27 cellular contexts compared by ENCODE assay signal in genomic region chr7:157840913-157841756, GRCh38.
A peak's percentile ranks its signal among the peaks of the same experiment; 100 is the strongest.
DNase-seq lines count a peak whose midpoint lies in the region; ATAC-seq, FAIRE-seq and TF ChIP-seq lines count a peak whose summit lies in the region.
"Had no signal": no experiment of that assay in that cellular context is flagged by ENCODE, and none has a peak within 500 bp of the region (broad histone marks: within the 10 kb centered on the region; RNA-seq: fewer than 3 reads in every experiment).

No MANE protein-coding gene starts in this region.

- DNase-seq in HepG2 (ENCODE audit: low spot score) (no peak), right lobe of liver (no peak), astrocyte of the hippocampus (ENCODE audit: low read depth, low spot score) (peak; percentile 54), neural crest cell (ENCODE audit: low read depth, low spot score) (peak; percentile 43), GOT3 (lab: John Stamatoyannopoulos, UW) (no peak), dedifferentiated amniotic fluid mesenchymal stem cell (ENCODE audit: extremely low spot score) (no peak)
- DNase-seq in activated T-cell treated with anti-CD3 and anti-CD28 coated beads, Interleukin-2, amount 50 U/mL, for 4 hours, result no peak
- DNase-seq: activated CD4-positive, alpha-beta T cell treated with anti-CD3 and anti-CD28 coated beads, Interleukin-2, amount 10 ng/mL, durations not matched to agents 24 days and 14 days; activated CD8-positive, alpha-beta memory T cell treated with anti-CD3 and anti-CD28 coated beads, Interleukin-2, amount 10 ng/mL, durations not matched to agents 7 days and 5 days; DMS 273 treated with DMSO at 0.1 percent for 48 hours; effector memory CD4-positive, alpha-beta T cell; GDM1; MM.1S; NCI-H2029; trophoblast cell had no signal

- H4K20me1 ChIP-seq in HepG2 (ENCODE audit: insufficient read depth, low read length), result peaks cover 13% of the 10 kb centered on the region; the same call in 1 of the 2 replicates
- H4K20me1 ChIP-seq: BLaER1 treated with 17β-estradiol and CSF1 and Interleukin-3, amounts not matched to agents 10 nM and 100 nM had no signal

- intact Hi-C loops in HepG2 (cut with micrococcal nuclease; ENCODE audit: unreplicated experiment), result no loop called here
- intact Hi-C loops in right lobe of liver (cut with DNase I), result no loop called here

- H3K36me3 Mint-ChIP-seq in neural crest cell (ENCODE audit: low read depth), result no peaks in the 10 kb centered on the region
- H3K36me3 Mint-ChIP-seq in activated T-cell treated with anti-CD3 and anti-CD28 coated beads, Interleukin-2, amount 50 U/mL, for 4 hours (ENCODE audit: insufficient read depth), result no peaks in the 10 kb centered on the region
- H3K36me3 Mint-ChIP-seq: activated CD8-positive, alpha-beta memory T cell treated with anti-CD3 and anti-CD28 coated beads, Interleukin-2, amount 10 ng/mL, durations not matched to agents 7 days and 5 days; activated naive CD4-positive, alpha-beta T cell treated with anti-CD3 and anti-CD28 coated beads, Interleukin-2, amount 50 U/mL, for 72 hours had no signal

- WGBS in HepG2 (ENCODE audit: low lambda C conversion rate), result 65% methylated on average over 21 of the region's 25 CpGs
- WGBS in right lobe of liver (ENCODE audit: insufficient coverage, low coverage, low lambda C conversion rate, missing lambda C conversion rate), result 53% methylated on average over 12 of the region's 25 CpGs

- H3K4me3 ChIP-seq in HepG2 (replicated peaks in 1 of 3; ENCODE audit: insufficient read depth in 1 of 3, low read depth in 2 of 3, low read length in 3 of 3) (no peak overlapping the region), right lobe of liver (no peak overlapping the region)
- H3K4me3 ChIP-seq: ascending aorta; BLaER1 treated with 17β-estradiol and CSF1 and Interleukin-3, amounts not matched to agents 10 nM and 100 nM; hepatocyte; lung had no signal

- no peaks in the 10 kb centered on the region for H3K79me2 ChIP-seq in HepG2 (ENCODE audit: insufficient read depth, low read length)
- H3K79me2 ChIP-seq: hepatocyte had no signal

- H3K9me3 ChIP-seq in HepG2 (ENCODE audit: low read length), result no peaks in the 10 kb centered on the region
- no peaks in the 10 kb centered on the region for H3K9me3 ChIP-seq in right lobe of liver
- H3K9me3 ChIP-seq: ascending aorta had no signal

- H3K9me3 Mint-ChIP-seq in neural crest cell, result no peaks in the 10 kb centered on the region
- H3K9me3 Mint-ChIP-seq in activated T-cell treated with anti-CD3 and anti-CD28 coated beads, Interleukin-2, amount 50 U/mL, for 4 hours, result no peaks in the 10 kb centered on the region
- H3K9me3 Mint-ChIP-seq: activated CD4-positive, alpha-beta T cell treated with anti-CD3 and anti-CD28 coated beads, Interleukin-2, amount 10 ng/mL, durations not matched to agents 24 days and 14 days; activated naive CD4-positive, alpha-beta T cell treated with anti-CD3 and anti-CD28 coated beads, Interleukin-2, amount 50 U/mL, for 72 hours; activated T-helper 1 cell treated with anti-CD3 and anti-CD28 coated beads, Interleukin-12 subunit alpha, Interleukin-12 subunit beta, Interleukin-2, Interleukin-4 antibody, amounts not matched to agents 30 ng/mL and 10 ng/mL and 1 ng/mL, durations not matched to agents 14 hours and 24 hours and 36 hours had no signal

- ATAC-seq in HepG2 (peak; percentile 57), right lobe of liver (no peak), GM19351 (IDR thresholded peaks at IDR 0.05; ENCODE audit: unreplicated experiment) (no peak)
- no peak for ATAC-seq in activated T-cell treated with anti-CD3 and anti-CD28 coated beads, Interleukin-2, amount 50 U/mL, for 4 hours
- ATAC-seq: activated CD8-positive, alpha-beta memory T cell treated with anti-CD3 and anti-CD28 coated beads, Interleukin-2, amount 10 ng/mL, durations not matched to agents 7 days and 5 days; esophagus mucosa; HCT116; SK-N-SH treated with all-trans-retinoic acid at 6 μM for 48 hours had no signal

- H3K36me3 ChIP-seq in HepG2 (replicated peaks in 1 of 2; ENCODE audit: control insufficient read depth in 1 of 2, insufficient read depth in 2 of 2, low read length in 2 of 2) (no peaks in the 10 kb centered on the region), right lobe of liver (no peaks in the 10 kb centered on the region)
- H3K36me3 ChIP-seq: ascending aorta; BLaER1 treated with 17β-estradiol and CSF1 and Interleukin-3, amounts not matched to agents 10 nM and 100 nM had no signal

- peaks cover 3 to 18% of the 10 kb centered on the region in 2 experiments; a peak in 2 of 5 replicates for H3K27me3 ChIP-seq in HepG2 (ENCODE audit: control insufficient read depth in 1 of 2, insufficient read depth in 2 of 2, low read length in 2 of 2)
- no peaks in the 10 kb centered on the region for H3K27me3 ChIP-seq in right lobe of liver
- H3K27me3 ChIP-seq: ascending aorta, hepatocyte had no signal

- peak overlapping the region; percentile 64 for H3K4me3 Mint-ChIP-seq in neural crest cell
- no peak overlapping the region for H3K4me3 Mint-ChIP-seq in activated T-cell treated with anti-CD3 and anti-CD28 coated beads, Interleukin-2, amount 50 U/mL, for 4 hours
- H3K4me3 Mint-ChIP-seq: activated CD4-positive, alpha-beta T cell treated with anti-CD3 and anti-CD28 coated beads, Interleukin-2, amount 10 ng/mL, durations not matched to agents 24 days and 14 days; activated CD8-positive, alpha-beta memory T cell treated with anti-CD3 and anti-CD28 coated beads, Interleukin-2, amount 10 ng/mL, durations not matched to agents 7 days and 5 days; activated T-helper 1 cell treated with anti-CD3 and anti-CD28 coated beads, Interleukin-12 subunit alpha, Interleukin-12 subunit beta, Interleukin-2, Interleukin-4 antibody, amounts not matched to agents 30 ng/mL and 10 ng/mL and 1 ng/mL, durations not matched to agents 14 hours and 24 hours and 36 hours had no signal

- FAIRE-seq in HepG2 (lab: Jason Lieb, UNC), result no peak
- FAIRE-seq: frontal cortex had no signal

- peak overlapping the region; percentile 96 for H3K27ac Mint-ChIP-seq in neural crest cell (ENCODE audit: unreplicated experiment)
- H3K27ac Mint-ChIP-seq: activated CD4-positive, alpha-beta T cell treated with anti-CD3 and anti-CD28 coated beads, Interleukin-2, amount 10 ng/mL, durations not matched to agents 24 days and 14 days; activated CD8-positive, alpha-beta memory T cell treated with anti-CD3 and anti-CD28 coated beads, Interleukin-2, amount 10 ng/mL, durations not matched to agents 7 days and 5 days; activated naive CD4-positive, alpha-beta T cell treated with anti-CD3 and anti-CD28 coated beads, Interleukin-2, amount 50 U/mL, for 72 hours; activated T-helper 1 cell treated with anti-CD3 and anti-CD28 coated beads, Interleukin-12 subunit alpha, Interleukin-12 subunit beta, Interleukin-2, Interleukin-4 antibody, amounts not matched to agents 30 ng/mL and 10 ng/mL and 1 ng/mL, durations not matched to agents 14 hours and 24 hours and 36 hours had no signal

- no TSS peak for BruUV-seq in HepG2 (replicated peaks; lab: Mats Ljungman, UMichigan)

- in situ Hi-C loops in HepG2 (cut with HindIII; ENCODE audit: extremely low pct_ligation_motif_present, low pct_unique_long_range_greater_than_20kb), result no loop called here

- no peak for TF ChIP-seq POLR2A in HepG2 (IDR thresholded peaks at IDR 0.05; ENCODE audit: insufficient read depth in 1 of 2, low read depth in 2 of 2, low read length in 2 of 2)
- TF ChIP-seq POLR2A in right lobe of liver (IDR thresholded peaks at IDR 0.05), result no peak

- no peak for TF ChIP-seq EP300 in HepG2 (IDR thresholded peaks at IDR 0.05; ENCODE audit: low read depth in 2 of 2, low read length in 2 of 2)
- no peak for TF ChIP-seq EP300 in HepG2 (CRISPR knock-in tag; IDR thresholded peaks at IDR 0.05; ENCODE audit: borderline replicate concordance)

- H3K4me1 ChIP-seq in HepG2 (ENCODE audit: insufficient read depth, low read length), result no peaks in the 10 kb centered on the region
- no peaks in the 10 kb centered on the region for H3K4me1 ChIP-seq in right lobe of liver
- H3K4me1 ChIP-seq: ascending aorta had no signal

- no peak for TF ChIP-seq RAD21 in HepG2 (CRISPR knock-in tag; IDR thresholded peaks at IDR 0.05)

- H3K9ac ChIP-seq in HepG2 (ENCODE audit: insufficient read depth, low read depth, low read length), result no peak overlapping the region
- H3K9ac ChIP-seq: BLaER1 treated with 17β-estradiol and CSF1 and Interleukin-3, amounts not matched to agents 10 nM and 100 nM had no signal

- H2AFZ ChIP-seq in HepG2 (ENCODE audit: low read length), result no peak overlapping the region
- H2AFZ ChIP-seq: hepatocyte had no signal

- 0 out of 2 replicates have a peak, but pooled peaks have one; percentile 16 for TF ChIP-seq CTCF in HepG2 (CRISPR knock-in tag; IDR thresholded peaks at IDR 0.05)
- TF ChIP-seq CTCF in right lobe of liver (IDR thresholded peaks at IDR 0.05), result no peak
- TF ChIP-seq CTCF in neural crest cell (conservative IDR thresholded peaks at IDR 0.05), result no peak

- CTCF ChIA-PET in HepG2 (lab: Yijun Ruan, JAX; ENCODE audit: low intra/inter-chr PET ratio, low total read pairs), result no interaction called here

- POLR2A ChIA-PET in HepG2 (lab: Yijun Ruan, JAX), result no interaction called here

- H3K4me1 Mint-ChIP-seq in neural crest cell, result peaks cover 54% of the 10 kb centered on the region
- H3K4me1 Mint-ChIP-seq in activated T-cell treated with anti-CD3 and anti-CD28 coated beads, Interleukin-2, amount 50 U/mL, for 4 hours (ENCODE audit: low read depth), result no peaks in the 10 kb centered on the region
- H3K4me1 Mint-ChIP-seq: activated CD4-positive, alpha-beta T cell treated with anti-CD3 and anti-CD28 coated beads, Interleukin-2, amount 10 ng/mL, durations not matched to agents 24 days and 14 days; activated CD8-positive, alpha-beta memory T cell treated with anti-CD3 and anti-CD28 coated beads, Interleukin-2, amount 10 ng/mL, durations not matched to agents 7 days and 5 days had no signal

- H3K27me3 Mint-ChIP-seq in neural crest cell (ENCODE audit: low read depth), result no peaks in the 10 kb centered on the region
- no peaks in the 10 kb centered on the region for H3K27me3 Mint-ChIP-seq in activated T-cell treated with anti-CD3 and anti-CD28 coated beads, Interleukin-2, amount 50 U/mL, for 4 hours (ENCODE audit: low read depth)
- H3K27me3 Mint-ChIP-seq: activated CD4-positive, alpha-beta T cell treated with anti-CD3 and anti-CD28 coated beads, Interleukin-2, amount 10 ng/mL, durations not matched to agents 24 days and 14 days; activated CD8-positive, alpha-beta memory T cell treated with anti-CD3 and anti-CD28 coated beads, Interleukin-2, amount 10 ng/mL, durations not matched to agents 7 days and 5 days had no signal

- H3K27ac ChIP-seq in HepG2 (ENCODE audit: extremely low read length, insufficient read depth, low read length) (no peak overlapping the region), right lobe of liver (no peak overlapping the region)
- H3K27ac ChIP-seq: ascending aorta; BLaER1 treated with 17β-estradiol and CSF1 and Interleukin-3, amounts not matched to agents 10 nM and 100 nM; hepatocyte; RWPE1 had no signal

- H3K4me2 ChIP-seq in HepG2 (ENCODE audit: low read depth, low read length), result no peak overlapping the region
- H3K4me2 ChIP-seq: BLaER1 treated with 17β-estradiol and CSF1 and Interleukin-3, amounts not matched to agents 10 nM and 100 nM; hepatocyte had no signal

TF ChIP-seq in HepG2, 621 proteins besides CTCF, POLR2A, EP300 and RAD21 (continues in another document):
- no peak for TF ChIP-seq IRF2 (CRISPR knock-in tag; IDR thresholded peaks at IDR 0.05)

Comparison
In these comparisons a context has a peak if more than half of its experiments do, and no peak if none do; other contexts are left out.
1. DNase-seq: peak in astrocyte of the hippocampus (single experiment) and neural crest cell (single experiment); none in HepG2 (single experiment), right lobe of liver (0 of 3), GOT3 (single experiment), activated T-cell treated with anti-CD3 and anti-CD28 coated beads, Interleukin-2, amount 50 U/mL, for 4 hours (single experiment) and dedifferentiated amniotic fluid mesenchymal stem cell (single experiment).